In the genomic region with DNA sequence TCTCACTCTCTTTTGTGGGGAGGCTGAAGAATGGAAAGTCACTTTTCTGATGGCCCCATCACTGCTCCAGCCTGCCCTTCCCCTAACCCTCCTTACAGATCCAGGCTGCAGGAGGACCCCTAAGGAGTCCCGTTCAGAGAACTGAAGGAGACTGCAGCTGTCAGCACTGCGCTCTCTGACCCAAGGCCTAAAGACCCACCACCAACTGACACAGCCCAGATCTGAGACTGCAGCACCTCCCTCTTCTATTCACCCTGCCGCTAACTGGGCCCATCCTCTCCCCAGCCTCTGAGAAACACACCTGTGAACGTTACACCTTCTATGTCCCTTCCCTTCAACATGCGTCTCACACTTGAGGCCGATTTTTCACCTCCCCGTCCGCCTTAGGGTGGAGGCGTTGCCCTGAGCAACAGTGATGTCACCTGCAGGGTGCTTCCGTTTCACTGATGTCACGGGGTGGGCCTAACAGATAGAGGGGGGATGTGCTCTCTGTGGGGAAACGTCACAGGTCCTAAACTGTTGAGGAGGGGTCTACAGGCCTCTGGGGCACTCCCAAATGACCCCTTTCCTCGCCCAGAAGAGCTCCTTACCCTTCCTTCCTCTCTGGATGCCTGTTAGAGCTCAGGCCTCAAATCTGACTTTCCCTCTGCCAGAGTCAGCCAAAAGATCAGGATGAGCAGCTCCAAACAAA, we compare ENCODE assay signal across 9 cellular contexts. TPM values are rescaled to one million over a fixed set of nuclear protein-coding genes. Genes with fewer than 3 reads are reported as not detected.
DNase-seq lines count a peak whose midpoint lies in the region; ATAC-seq and TF ChIP-seq lines count a peak whose summit lies in the region.
"Had no signal": no experiment of that assay in that cellular context is flagged by ENCODE, and none has a peak within 500 bp of the region (broad histone marks: within the 10 kb centered on the region; RNA-seq: fewer than 3 reads in every experiment).

No MANE protein-coding gene starts in this region.

- peaks cover 7% of the 10 kb centered on the region for H3K36me3 Mint-ChIP-seq in T-helper 1 cell treated with Interleukin-12 subunit alpha and Interleukin-12 subunit beta and Interleukin-4 antibody, amounts not matched to agents 30 μg/mL and 1 μg/mL, for 36 hours (ENCODE audit: low read depth)
- H3K36me3 Mint-ChIP-seq in stimulated activated memory B cell treated with anti-CD40 and anti-IgM and Interleukin-4, amounts not matched to agents 10 μg/mL and 1 μg/mL and 100 μg/mL, for 72 hours: no peaks in the 10 kb centered on the region

- peak overlapping the region; percentile 43 for H3K27ac Mint-ChIP-seq in T-helper 1 cell treated with Interleukin-12 subunit alpha and Interleukin-12 subunit beta and Interleukin-4 antibody, amounts not matched to agents 30 μg/mL and 1 μg/mL, for 36 hours
- H3K27ac Mint-ChIP-seq in stimulated activated memory B cell treated with anti-CD40 and anti-IgM and Interleukin-4, amounts not matched to agents 10 μg/mL and 1 μg/mL and 100 μg/mL, for 72 hours: peak overlapping the region; percentile 9
- H3K27ac Mint-ChIP-seq: dendritic cell treated with granulocyte-macrophage colony-stimulating factor and Interleukin-4, amounts not matched to agents 40 ng/mL and 50 ng/mL, for 4 days had no signal

- no peaks in the 10 kb centered on the region for H3K27me3 Mint-ChIP-seq in T-helper 1 cell treated with Interleukin-12 subunit alpha and Interleukin-12 subunit beta and Interleukin-4 antibody, amounts not matched to agents 30 μg/mL and 1 μg/mL, for 36 hours (ENCODE audit: low read depth)
- no peaks in the 10 kb centered on the region for H3K27me3 Mint-ChIP-seq in stimulated activated memory B cell treated with anti-CD40 and anti-IgM and Interleukin-4, amounts not matched to agents 10 μg/mL and 1 μg/mL and 100 μg/mL, for 72 hours
- H3K27me3 Mint-ChIP-seq: dendritic cell treated with granulocyte-macrophage colony-stimulating factor and Interleukin-4, amounts not matched to agents 40 ng/mL and 50 ng/mL, for 4 days had no signal

- H3K4me1 Mint-ChIP-seq in T-helper 1 cell treated with Interleukin-12 subunit alpha and Interleukin-12 subunit beta and Interleukin-4 antibody, amounts not matched to agents 30 μg/mL and 1 μg/mL, for 36 hours (ENCODE audit: low read depth): peaks cover 69% of the 10 kb centered on the region
- H3K4me1 Mint-ChIP-seq in stimulated activated memory B cell treated with anti-CD40 and anti-IgM and Interleukin-4, amounts not matched to agents 10 μg/mL and 1 μg/mL and 100 μg/mL, for 72 hours: peaks cover 79% of the 10 kb centered on the region

- peaks cover 88% of the 10 kb centered on the region for H3K4me1 ChIP-seq in lower lobe of right lung

- peak overlapping the region; percentile 99 for H3K27ac ChIP-seq in lower lobe of right lung

- TF ChIP-seq CTCF in lower lobe of right lung (IDR thresholded peaks at IDR 0.05): no peak

- H3K4me3 Mint-ChIP-seq in T-helper 1 cell treated with Interleukin-12 subunit alpha and Interleukin-12 subunit beta and Interleukin-4 antibody, amounts not matched to agents 30 μg/mL and 1 μg/mL, for 36 hours: peak overlapping the region; percentile 76
- H3K4me3 Mint-ChIP-seq in stimulated activated memory B cell treated with anti-CD40 and anti-IgM and Interleukin-4, amounts not matched to agents 10 μg/mL and 1 μg/mL and 100 μg/mL, for 72 hours: no peak overlapping the region
- H3K4me3 Mint-ChIP-seq: dendritic cell treated with granulocyte-macrophage colony-stimulating factor and Interleukin-4, amounts not matched to agents 40 ng/mL and 50 ng/mL, for 4 days had no signal

- no peaks in the 10 kb centered on the region for H3K36me3 ChIP-seq in lower lobe of right lung

- no peak overlapping the region for H3K4me3 ChIP-seq in lower lobe of right lung

- H3K27me3 ChIP-seq in lower lobe of right lung (ENCODE audit: low read depth): no peaks in the 10 kb centered on the region

- DNase-seq in activated naive CD4-positive, alpha-beta T cell treated with anti-CD3 and anti-CD28 coated beads, Interleukin-2, amount 50 U/mL, for 16 hours: peak; percentile 51
- DNase-seq in lower lobe of right lung (no peak), NCI-H510A (lab: John Stamatoyannopoulos, UW) (no peak), putamen (ENCODE audit: low spot score) (no peak)

- intact Hi-C loops in lower lobe of right lung (cut with DNase I): no loop called here

- no peaks in the 10 kb centered on the region for H3K9me3 ChIP-seq in lower lobe of right lung

- no peaks in the 10 kb centered on the region for H3K9me3 Mint-ChIP-seq in T-helper 1 cell treated with Interleukin-12 subunit alpha and Interleukin-12 subunit beta and Interleukin-4 antibody, amounts not matched to agents 30 μg/mL and 1 μg/mL, for 36 hours
- no peaks in the 10 kb centered on the region for H3K9me3 Mint-ChIP-seq in stimulated activated memory B cell treated with anti-CD40 and anti-IgM and Interleukin-4, amounts not matched to agents 10 μg/mL and 1 μg/mL and 100 μg/mL, for 72 hours
- H3K9me3 Mint-ChIP-seq: dendritic cell treated with granulocyte-macrophage colony-stimulating factor and Interleukin-4, amounts not matched to agents 40 ng/mL and 50 ng/mL, for 4 days had no signal

- ATAC-seq in lower lobe of right lung (no peak), esophagus mucosa (no peak), GM18511 (IDR thresholded peaks at IDR 0.05; ENCODE audit: unreplicated experiment) (no peak)
- no peak for ATAC-seq in stimulated activated memory B cell treated with anti-CD40 and anti-IgM and Interleukin-4, amounts not matched to agents 10 μg/mL and 1 μg/mL and 100 μg/mL, for 72 hours

RNA-seq across cellular contexts. Expression of a gene that starts 5.1 kb away (rescaled TPM):
- 37.0 TPM for total RNA-seq in lower lobe of right lung
- total RNA-seq in esophagus mucosa: 74.4 TPM

RNA-seq across cellular contexts. Expression of a gene that starts 20.5 kb away (rescaled TPM):
- 1.1 TPM for total RNA-seq in lower lobe of right lung
- total RNA-seq in esophagus mucosa: 0.12 TPM
